ENCODE assay signal across 1 cellular context in the genomic region with DNA sequence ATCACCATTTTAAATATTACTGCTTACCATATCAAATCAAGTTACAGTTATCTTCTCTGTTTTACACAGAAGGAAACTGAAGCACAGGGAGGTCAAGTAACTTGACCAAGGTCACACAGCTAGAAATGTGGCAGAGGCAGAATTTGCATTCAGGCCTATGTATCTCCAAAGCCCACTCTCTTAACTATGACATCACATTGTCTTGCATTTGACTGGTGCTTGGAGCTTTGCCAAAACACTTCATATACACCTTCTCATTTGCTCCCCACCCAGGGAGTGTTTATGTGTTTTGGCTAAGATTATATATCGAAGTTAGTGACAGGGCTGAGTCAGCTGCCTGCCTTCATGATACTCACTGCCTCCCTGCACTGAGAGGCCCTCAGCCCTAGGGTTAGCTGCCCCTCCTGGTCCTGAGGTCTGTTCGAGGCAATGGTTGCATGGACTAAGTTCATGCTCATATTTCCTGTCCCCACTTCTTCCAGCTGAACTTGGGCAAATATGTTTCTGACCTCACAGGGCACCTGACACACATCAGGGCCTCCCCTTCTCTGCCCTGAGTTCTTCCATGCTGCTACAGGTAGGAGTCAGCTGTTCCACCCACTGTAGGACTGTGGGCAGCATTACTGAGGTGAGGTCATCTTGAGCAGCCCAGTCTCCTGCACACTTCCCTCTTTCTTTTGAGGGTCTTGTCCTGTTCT.
TF ChIP-seq lines count a peak whose summit lies in the region.

No MANE protein-coding gene starts in this region.

TF ChIP-seq in HEK293, 187 proteins besides CTCF, POLR2A, EP300 and RAD21 (continued from another document):
- TF ChIP-seq, protein P1, sequence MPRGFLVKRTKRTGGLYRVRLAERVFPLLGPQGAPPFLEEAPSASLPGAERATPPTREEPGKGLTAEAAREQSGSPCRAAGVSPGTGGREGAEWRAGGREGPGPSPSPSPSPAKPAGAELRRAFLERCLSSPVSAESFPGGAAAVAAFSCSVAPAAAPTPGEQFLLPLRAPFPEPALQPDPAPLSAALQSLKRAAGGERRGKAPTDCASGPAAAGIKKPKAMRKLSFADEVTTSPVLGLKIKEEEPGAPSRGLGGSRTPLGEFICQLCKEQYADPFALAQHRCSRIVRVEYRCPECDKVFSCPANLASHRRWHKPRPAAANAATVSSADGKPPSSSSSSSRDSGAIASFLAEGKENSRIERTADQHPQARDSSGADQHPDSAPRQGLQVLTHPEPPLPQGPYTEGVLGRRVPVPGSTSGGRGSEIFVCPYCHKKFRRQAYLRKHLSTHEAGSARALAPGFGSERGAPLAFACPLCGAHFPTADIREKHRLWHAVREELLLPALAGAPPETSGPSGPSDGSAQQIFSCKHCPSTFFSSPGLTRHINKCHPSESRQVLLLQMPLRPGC (tag by site-specific recombination; IDR thresholded peaks at IDR 0.05), result no peak
- TF ChIP-seq, protein P2, sequence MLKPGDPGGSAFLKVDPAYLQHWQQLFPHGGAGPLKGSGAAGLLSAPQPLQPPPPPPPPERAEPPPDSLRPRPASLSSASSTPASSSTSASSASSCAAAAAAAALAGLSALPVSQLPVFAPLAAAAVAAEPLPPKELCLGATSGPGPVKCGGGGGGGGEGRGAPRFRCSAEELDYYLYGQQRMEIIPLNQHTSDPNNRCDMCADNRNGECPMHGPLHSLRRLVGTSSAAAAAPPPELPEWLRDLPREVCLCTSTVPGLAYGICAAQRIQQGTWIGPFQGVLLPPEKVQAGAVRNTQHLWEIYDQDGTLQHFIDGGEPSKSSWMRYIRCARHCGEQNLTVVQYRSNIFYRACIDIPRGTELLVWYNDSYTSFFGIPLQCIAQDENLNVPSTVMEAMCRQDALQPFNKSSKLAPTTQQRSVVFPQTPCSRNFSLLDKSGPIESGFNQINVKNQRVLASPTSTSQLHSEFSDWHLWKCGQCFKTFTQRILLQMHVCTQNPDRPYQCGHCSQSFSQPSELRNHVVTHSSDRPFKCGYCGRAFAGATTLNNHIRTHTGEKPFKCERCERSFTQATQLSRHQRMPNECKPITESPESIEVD (tag by site-specific recombination; IDR thresholded peaks at IDR 0.05), result 0 out of 2 replicates have a peak, but pooled peaks have one; percentile 49
- TF ChIP-seq ZNF394 (tag by site-specific recombination; IDR thresholded peaks at IDR 0.05; ENCODE audit: borderline replicate concordance), result peak; percentile 19; the same call in 1 of the 2 replicates
- TF ChIP-seq, protein P3, sequence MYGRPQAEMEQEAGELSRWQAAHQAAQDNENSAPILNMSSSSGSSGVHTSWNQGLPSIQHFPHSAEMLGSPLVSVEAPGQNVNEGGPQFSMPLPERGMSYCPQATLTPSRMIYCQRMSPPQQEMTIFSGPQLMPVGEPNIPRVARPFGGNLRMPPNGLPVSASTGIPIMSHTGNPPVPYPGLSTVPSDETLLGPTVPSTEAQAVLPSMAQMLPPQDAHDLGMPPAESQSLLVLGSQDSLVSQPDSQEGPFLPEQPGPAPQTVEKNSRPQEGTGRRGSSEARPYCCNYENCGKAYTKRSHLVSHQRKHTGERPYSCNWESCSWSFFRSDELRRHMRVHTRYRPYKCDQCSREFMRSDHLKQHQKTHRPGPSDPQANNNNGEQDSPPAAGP (tag by site-specific recombination; IDR thresholded peaks at IDR 0.05), result peak; percentile 93
- peak; percentile 71 for TF ChIP-seq ZNF366 (tag by site-specific recombination; conservative IDR thresholded peaks at IDR 0.05)
- TF ChIP-seq, protein P4, sequence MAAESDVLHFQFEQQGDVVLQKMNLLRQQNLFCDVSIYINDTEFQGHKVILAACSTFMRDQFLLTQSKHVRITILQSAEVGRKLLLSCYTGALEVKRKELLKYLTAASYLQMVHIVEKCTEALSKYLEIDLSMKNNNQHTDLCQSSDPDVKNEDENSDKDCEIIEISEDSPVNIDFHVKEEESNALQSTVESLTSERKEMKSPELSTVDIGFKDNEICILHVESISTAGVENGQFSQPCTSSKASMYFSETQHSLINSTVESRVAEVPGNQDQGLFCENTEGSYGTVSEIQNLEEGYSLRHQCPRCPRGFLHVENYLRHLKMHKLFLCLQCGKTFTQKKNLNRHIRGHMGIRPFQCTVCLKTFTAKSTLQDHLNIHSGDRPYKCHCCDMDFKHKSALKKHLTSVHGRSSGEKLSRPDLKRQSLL (tag by site-specific recombination; IDR thresholded peaks at IDR 0.05), result no peak
- TF ChIP-seq KLF9 (tag by site-specific recombination; IDR thresholded peaks at IDR 0.05; ENCODE audit: low read depth), result no peak
- no peak for TF ChIP-seq ZNF239 (tag by site-specific recombination; IDR thresholded peaks at IDR 0.05)
- peak; percentile 84 for TF ChIP-seq ZNF24 (tag by site-specific recombination; IDR thresholded peaks at IDR 0.05)
- TF ChIP-seq, protein P5, sequence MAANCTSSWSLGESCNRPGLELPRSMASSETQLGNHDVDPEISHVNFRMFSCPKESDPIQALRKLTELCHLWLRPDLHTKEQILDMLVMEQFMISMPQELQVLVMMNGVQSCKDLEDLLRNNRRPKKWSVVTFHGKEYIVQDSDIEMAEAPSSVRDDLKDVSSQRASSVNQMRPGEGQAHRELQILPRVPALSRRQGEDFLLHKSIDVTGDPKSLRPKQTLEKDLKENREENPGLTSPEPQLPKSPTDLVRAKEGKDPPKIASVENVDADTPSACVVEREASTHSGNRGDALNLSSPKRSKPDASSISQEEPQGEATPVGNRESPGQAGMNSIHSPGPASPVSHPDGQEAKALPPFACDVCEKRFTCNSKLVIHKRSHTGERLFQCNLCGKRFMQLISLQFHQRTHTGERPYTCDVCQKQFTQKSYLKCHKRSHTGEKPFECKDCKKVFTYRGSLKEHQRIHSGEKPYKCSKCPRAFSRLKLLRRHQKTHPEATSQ (tag by site-specific recombination; IDR thresholded peaks at IDR 0.05), result no peak
- TF ChIP-seq, protein P6, sequence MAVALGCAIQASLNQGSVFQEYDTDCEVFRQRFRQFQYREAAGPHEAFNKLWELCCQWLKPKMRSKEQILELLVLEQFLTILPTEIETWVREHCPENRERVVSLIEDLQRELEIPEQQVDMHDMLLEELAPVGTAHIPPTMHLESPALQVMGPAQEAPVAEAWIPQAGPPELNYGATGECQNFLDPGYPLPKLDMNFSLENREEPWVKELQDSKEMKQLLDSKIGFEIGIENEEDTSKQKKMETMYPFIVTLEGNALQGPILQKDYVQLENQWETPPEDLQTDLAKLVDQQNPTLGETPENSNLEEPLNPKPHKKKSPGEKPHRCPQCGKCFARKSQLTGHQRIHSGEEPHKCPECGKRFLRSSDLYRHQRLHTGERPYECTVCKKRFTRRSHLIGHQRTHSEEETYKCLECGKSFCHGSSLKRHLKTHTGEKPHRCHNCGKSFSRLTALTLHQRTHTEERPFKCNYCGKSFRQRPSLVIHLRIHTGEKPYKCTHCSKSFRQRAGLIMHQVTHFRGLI (tag by site-specific recombination; IDR thresholded peaks at IDR 0.05), result no peak
- TF ChIP-seq ZNF248 (tag by site-specific recombination; IDR thresholded peaks at IDR 0.05), result no peak
- no peak for TF ChIP-seq ZBTB7A (tag by site-specific recombination; IDR thresholded peaks at IDR 0.05; ENCODE audit: low read depth)
- TF ChIP-seq, protein P7, sequence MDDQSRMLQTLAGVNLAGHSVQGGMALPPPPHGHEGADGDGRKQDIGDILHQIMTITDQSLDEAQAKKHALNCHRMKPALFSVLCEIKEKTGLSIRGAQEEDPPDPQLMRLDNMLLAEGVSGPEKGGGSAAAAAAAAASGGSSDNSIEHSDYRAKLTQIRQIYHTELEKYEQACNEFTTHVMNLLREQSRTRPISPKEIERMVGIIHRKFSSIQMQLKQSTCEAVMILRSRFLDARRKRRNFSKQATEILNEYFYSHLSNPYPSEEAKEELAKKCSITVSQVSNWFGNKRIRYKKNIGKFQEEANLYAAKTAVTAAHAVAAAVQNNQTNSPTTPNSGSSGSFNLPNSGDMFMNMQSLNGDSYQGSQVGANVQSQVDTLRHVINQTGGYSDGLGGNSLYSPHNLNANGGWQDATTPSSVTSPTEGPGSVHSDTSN (CRISPR knock-in tag; IDR thresholded peaks at IDR 0.05), result no peak
- TF ChIP-seq, protein P8, sequence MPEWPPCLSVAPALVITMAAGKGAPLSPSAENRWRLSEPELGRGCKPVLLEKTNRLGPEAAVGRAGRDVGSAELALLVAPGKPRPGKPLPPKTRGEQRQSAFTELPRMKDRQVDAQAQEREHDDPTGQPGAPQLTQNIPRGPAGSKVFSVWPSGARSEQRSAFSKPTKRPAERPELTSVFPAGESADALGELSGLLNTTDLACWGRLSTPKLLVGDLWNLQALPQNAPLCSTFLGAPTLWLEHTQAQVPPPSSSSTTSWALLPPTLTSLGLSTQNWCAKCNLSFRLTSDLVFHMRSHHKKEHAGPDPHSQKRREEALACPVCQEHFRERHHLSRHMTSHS (tag by site-specific recombination; IDR thresholded peaks at IDR 0.05), result no peak
- TF ChIP-seq, protein P9, sequence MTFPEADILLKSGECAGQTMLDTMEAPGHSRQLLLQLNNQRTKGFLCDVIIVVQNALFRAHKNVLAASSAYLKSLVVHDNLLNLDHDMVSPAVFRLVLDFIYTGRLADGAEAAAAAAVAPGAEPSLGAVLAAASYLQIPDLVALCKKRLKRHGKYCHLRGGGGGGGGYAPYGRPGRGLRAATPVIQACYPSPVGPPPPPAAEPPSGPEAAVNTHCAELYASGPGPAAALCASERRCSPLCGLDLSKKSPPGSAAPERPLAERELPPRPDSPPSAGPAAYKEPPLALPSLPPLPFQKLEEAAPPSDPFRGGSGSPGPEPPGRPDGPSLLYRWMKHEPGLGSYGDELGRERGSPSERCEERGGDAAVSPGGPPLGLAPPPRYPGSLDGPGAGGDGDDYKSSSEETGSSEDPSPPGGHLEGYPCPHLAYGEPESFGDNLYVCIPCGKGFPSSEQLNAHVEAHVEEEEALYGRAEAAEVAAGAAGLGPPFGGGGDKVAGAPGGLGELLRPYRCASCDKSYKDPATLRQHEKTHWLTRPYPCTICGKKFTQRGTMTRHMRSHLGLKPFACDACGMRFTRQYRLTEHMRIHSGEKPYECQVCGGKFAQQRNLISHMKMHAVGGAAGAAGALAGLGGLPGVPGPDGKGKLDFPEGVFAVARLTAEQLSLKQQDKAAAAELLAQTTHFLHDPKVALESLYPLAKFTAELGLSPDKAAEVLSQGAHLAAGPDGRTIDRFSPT (tag by site-specific recombination; IDR thresholded peaks at IDR 0.05), result peak; percentile 36; the same call in 1 of the 2 replicates
- TF ChIP-seq, protein P10, sequence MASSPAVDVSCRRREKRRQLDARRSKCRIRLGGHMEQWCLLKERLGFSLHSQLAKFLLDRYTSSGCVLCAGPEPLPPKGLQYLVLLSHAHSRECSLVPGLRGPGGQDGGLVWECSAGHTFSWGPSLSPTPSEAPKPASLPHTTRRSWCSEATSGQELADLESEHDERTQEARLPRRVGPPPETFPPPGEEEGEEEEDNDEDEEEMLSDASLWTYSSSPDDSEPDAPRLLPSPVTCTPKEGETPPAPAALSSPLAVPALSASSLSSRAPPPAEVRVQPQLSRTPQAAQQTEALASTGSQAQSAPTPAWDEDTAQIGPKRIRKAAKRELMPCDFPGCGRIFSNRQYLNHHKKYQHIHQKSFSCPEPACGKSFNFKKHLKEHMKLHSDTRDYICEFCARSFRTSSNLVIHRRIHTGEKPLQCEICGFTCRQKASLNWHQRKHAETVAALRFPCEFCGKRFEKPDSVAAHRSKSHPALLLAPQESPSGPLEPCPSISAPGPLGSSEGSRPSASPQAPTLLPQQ (tag by site-specific recombination; IDR thresholded peaks at IDR 0.05), result peak; percentile 68
- TF ChIP-seq ZBTB20 (tag by site-specific recombination; IDR thresholded peaks at IDR 0.05), result peak; percentile 65
- TF ChIP-seq ZEB2 (tag by site-specific recombination; IDR thresholded peaks at IDR 0.05), result peak; percentile 62
- TF ChIP-seq ZNF654 (tag by site-specific recombination; IDR thresholded peaks at IDR 0.05; ENCODE audit: low read depth), result no peak
- no peak for TF ChIP-seq ZNF221 (tag by site-specific recombination; IDR thresholded peaks at IDR 0.05; ENCODE audit: borderline replicate concordance)
- TF ChIP-seq SCRT2 (tag by site-specific recombination; IDR thresholded peaks at IDR 0.05), result no peak
- TF ChIP-seq ZNF23 (tag by site-specific recombination; IDR thresholded peaks at IDR 0.05; ENCODE audit: borderline replicate concordance), result no peak
- TF ChIP-seq ZNF169 (tag by site-specific recombination; IDR thresholded peaks at IDR 0.05), result no peak
- no peak for TF ChIP-seq ZNF514 (tag by site-specific recombination; IDR thresholded peaks at IDR 0.05)
